Comparison of ENCODE assay signal across 9 cellular contexts in the genomic region with DNA sequence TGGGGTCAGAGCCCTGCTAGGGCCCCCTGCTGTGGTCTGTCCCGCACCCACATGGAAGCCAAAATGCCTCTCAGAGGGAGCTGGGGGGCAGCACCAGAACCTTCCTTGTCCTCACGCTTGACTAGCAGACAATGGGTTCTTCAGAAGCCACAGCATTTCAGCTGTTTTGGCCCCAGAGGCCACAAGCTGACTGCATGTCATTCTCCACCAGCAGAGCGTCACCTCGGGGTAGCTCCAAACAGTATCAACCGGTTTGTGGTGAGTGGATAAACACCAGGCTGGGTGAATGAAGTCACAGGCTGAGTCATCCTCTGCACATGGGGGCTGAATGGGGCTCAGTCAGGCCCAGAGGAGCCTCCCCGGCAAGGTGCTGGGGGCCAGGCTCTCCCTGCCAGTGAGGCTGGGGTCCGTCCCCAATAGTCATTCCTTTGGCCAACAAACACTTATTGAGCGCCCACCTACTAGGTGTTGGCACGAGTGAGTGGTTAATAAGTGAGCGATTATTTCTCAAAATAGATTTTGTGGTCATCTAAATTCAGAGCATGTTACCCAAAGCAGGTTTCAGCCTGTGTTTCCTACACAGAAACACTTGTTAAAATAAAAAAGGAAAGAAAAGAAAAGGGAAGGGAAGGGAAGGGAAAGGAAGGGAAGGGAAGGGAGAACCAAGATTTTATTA. TPM values are rescaled to one million over a fixed set of nuclear protein-coding genes. Genes with fewer than 3 reads are reported as not detected.
A peak's percentile ranks its signal among the peaks of the same experiment; 100 is the strongest.
DNase-seq lines count a peak whose midpoint lies in the region; ATAC-seq, FAIRE-seq and TF ChIP-seq lines count a peak whose summit lies in the region.
"Had no signal": no experiment of that assay in that cellular context is flagged by ENCODE, and none has a peak within 500 bp of the region (broad histone marks: within the 10 kb centered on the region; RNA-seq: fewer than 3 reads in every experiment).

No MANE protein-coding gene starts in this region.

- H3K4me3 ChIP-seq in OCI-LY3 (ENCODE audit: low read length): peak overlapping the region; percentile 33
- no peak overlapping the region for H3K4me3 ChIP-seq in cardiac fibroblast (replicated peaks in 1 of 2; ENCODE audit: low read depth in 2 of 2, low read length in 2 of 2)
- H3K4me3 ChIP-seq in pancreas: no peak overlapping the region
- no peak overlapping the region for H3K4me3 ChIP-seq in testis

- H2AFZ ChIP-seq in OCI-LY3 (ENCODE audit: low read depth, low read length): no peak overlapping the region

- H3K27me3 ChIP-seq in OCI-LY3 (ENCODE audit: low read depth, low read length) (peaks cover 12% of the 10 kb centered on the region; the same call in 1 of the 2 replicates), pancreas (no peaks in the 10 kb centered on the region), testis (no peaks in the 10 kb centered on the region)

- no peak for FAIRE-seq in pancreas (lab: Jason Lieb, UNC)
- FAIRE-seq: islet of Langerhans had no signal

- no peaks in the 10 kb centered on the region for H3K79me2 ChIP-seq in OCI-LY3 (ENCODE audit: low read length)

- WGBS in pancreas, 2 donors: 38 to 41% methylated on average over 10 of the region's 10 CpGs
- WGBS in testis, 2 donors: 79% methylated on average over 10 of the region's 10 CpGs

- H3K27ac ChIP-seq in OCI-LY3 (ENCODE audit: low read length) (peak overlapping the region; percentile 14; the same call in 1 of the 2 replicates), pancreas (peak overlapping the region in 2 of 4 donors; percentile 4 to 58), testis (no peak overlapping the region)

- H3K9me3 ChIP-seq in OCI-LY3 (ENCODE audit: insufficient read depth, low read length) (no peaks in the 10 kb centered on the region), pancreas (no peaks in the 10 kb centered on the region), testis (no peaks in the 10 kb centered on the region)

- TF ChIP-seq CTCF in OCI-LY3 (IDR thresholded peaks at IDR 0.05; ENCODE audit: low read depth, low read length) (no peak; the same call in 1 of the 2 replicates), cardiac fibroblast (IDR thresholded peaks at IDR 0.05; ENCODE audit: low read depth, low read length) (no peak), pancreas (IDR thresholded peaks at IDR 0.05) (no peak), testis (IDR thresholded peaks at IDR 0.05) (no peak)

- no peak for TF ChIP-seq POLR2A in testis (IDR thresholded peaks at IDR 0.05)

- H4K20me1 ChIP-seq in OCI-LY3 (ENCODE audit: insufficient read depth, low read length): no peaks in the 10 kb centered on the region

- peak; percentile 97 for ATAC-seq in GM18861 (IDR thresholded peaks at IDR 0.05; ENCODE audit: unreplicated experiment)
- peak; percentile 97 for ATAC-seq in HG02885 (IDR thresholded peaks at IDR 0.05; ENCODE audit: poor library complexity, unreplicated experiment)
- ATAC-seq in pancreas: peak; percentile 55 to 96 (median 90)

- peak overlapping the region; percentile 70 for H3K4me2 ChIP-seq in OCI-LY3 (ENCODE audit: low read length)

- DNase-seq in AML-193 (lab: John Stamatoyannopoulos, UW) (peak; percentile 69 to 75), cardiac fibroblast (ENCODE audit: low read depth in 2 of 2) (peak; percentile 16 to 53), pancreas (peak in 2 of 6 donors; percentile 38 to 44), NCI-H1105 (lab: John Stamatoyannopoulos, UW) (no peak), testis (no peak)

- H3K36me3 ChIP-seq in OCI-LY3 (replicated peaks; ENCODE audit: low read depth, low read length): no peaks in the 10 kb centered on the region
- no peaks in the 10 kb centered on the region for H3K36me3 ChIP-seq in pancreas
- H3K36me3 ChIP-seq in testis (ENCODE audit: low read depth, missing control alignments): no peaks in the 10 kb centered on the region

- no peak overlapping the region for H3K9ac ChIP-seq in OCI-LY3 (ENCODE audit: low read length)

- H3K4me1 ChIP-seq in OCI-LY3 (ENCODE audit: low read length): peaks cover 17% of the 10 kb centered on the region
- H3K4me1 ChIP-seq in pancreas: no peaks in the 10 kb centered on the region
- H3K4me1 ChIP-seq in testis: no peaks in the 10 kb centered on the region

- intact Hi-C loops in pancreas (cut with DNase I) (no loop called here), testis (cut with DNase I; ENCODE audit: low total_unique reads) (no loop called here)

RNA-seq across cellular contexts. Expression of a gene that starts 9.1 kb away (rescaled TPM):
- total RNA-seq in pancreas: under 1 TPM in 4 of 6 donors, not detected in 2; 0.14 to 0.51 (median 0.22) TPM
- polyA plus RNA-seq in pancreas: under 1 TPM in 1 of 2 donors, not detected in 1; 0.09 TPM
- 1 to 10 TPM; 4.3 to 5.1 TPM for total RNA-seq in testis
- 3.9 TPM for polyA plus RNA-seq in testis (ENCODE audit: insufficient read depth, low read depth, low replicate concordance)

RNA-seq across cellular contexts. Expression of a gene that starts 53.3 kb away (rescaled TPM):
- total RNA-seq in pancreas (under 1 TPM in 1 of 6 donors, not detected in 5; 0.06 TPM), testis (not detected)
- polyA plus RNA-seq in pancreas (not detected), testis (ENCODE audit: insufficient read depth, low read depth, low replicate concordance) (not detected)

Comparison
In these comparisons a context has a peak if more than half of its experiments do, and no peak if none do; other contexts are left out.
1. DNase-seq: peak in AML-193 (2 of 2) and cardiac fibroblast (2 of 2); none in NCI-H1105 (single experiment) and testis (single experiment).
2. Peak in every context shown above with its lines, with median percentiles within 50 percentile points of each other: ATAC-seq.